ENCODE assay signal across 11 cellular contexts in genomic region chrX:153974726-153975286, GRCh38. TPM values are rescaled to one million over a fixed set of nuclear protein-coding genes. Genes with fewer than 3 reads are reported as not detected.
DNase-seq lines count a peak whose midpoint lies in the region; ATAC-seq and TF ChIP-seq lines count a peak whose summit lies in the region.
"Had no signal": no experiment of that assay in that cellular context is flagged by ENCODE, and none has a peak within 500 bp of the region (broad histone marks: within the 10 kb centered on the region; RNA-seq: fewer than 3 reads in every experiment).

No MANE protein-coding gene starts in this region.

- no peaks in the 10 kb centered on the region for H3K27me3 ChIP-seq in right atrium auricular region
- H3K27me3 ChIP-seq: upper lobe of right lung had no signal

- no peak overlapping the region for H3K4me3 ChIP-seq in right atrium auricular region
- H3K4me3 ChIP-seq: upper lobe of right lung had no signal

- intact Hi-C loops in left ventricle myocardium superior (cut with micrococcal nuclease), result no loop called here
- intact Hi-C loops in activated T-helper 1 cell treated with anti-CD3 and anti-CD28 coated beads, Interleukin-12 subunit alpha, Interleukin-12 subunit beta, Interleukin-2, Interleukin-4 antibody, amounts not matched to agents 30 ng/mL and 10 ng/mL and 1 ng/mL, durations not matched to agents 14 hours and 24 hours and 36 hours (cut with micrococcal nuclease), result loop anchor here (10.0 kb wide), 1 partner anchor 540 kb away; the partner anchor contains the start of gene FAM3A

- H3K27ac ChIP-seq in right atrium auricular region, result peak overlapping the region; percentile 97 to 99

- TF ChIP-seq CTCF in right atrium auricular region (IDR thresholded peaks at IDR 0.05) (no peak), type B pancreatic cell (conservative IDR thresholded peaks at IDR 0.05) (no peak)

- no peak for DNase-seq in right atrium auricular region (ENCODE audit: low spot score)
- DNase-seq in left ventricle myocardium superior, result no peak
- DNase-seq in activated T-helper 1 cell treated with anti-CD3 and anti-CD28 coated beads, Interleukin-12 subunit alpha, Interleukin-12 subunit beta, Interleukin-2, Interleukin-4 antibody, amounts not matched to agents 30 ng/mL and 10 ng/mL and 1 ng/mL, durations not matched to agents 14 hours and 24 hours and 36 hours (ENCODE audit: low spot score), result no peak
- no peak for DNase-seq in memory B cell (ENCODE audit: low spot score in 2 of 2)
- DNase-seq in type B pancreatic cell (ENCODE audit: extremely low spot score, unreplicated experiment), result no peak
- DNase-seq in DMS153 treated with DMSO at 0.1 percent for 48 hours (lab: John Stamatoyannopoulos, UW; ENCODE audit: unreplicated experiment), result no peak
- no peak for DNase-seq in CD1c-positive myeloid dendritic cell (ENCODE audit: extremely low spot score)
- DNase-seq: HFFc6, NCI-H226, upper lobe of right lung had no signal

- ATAC-seq in left ventricle myocardium superior, result no peak
- ATAC-seq in memory B cell (ENCODE audit: low read depth), result no peak
- ATAC-seq in esophagus mucosa, result no peak
- ATAC-seq: upper lobe of right lung had no signal

- H3K4me1 ChIP-seq in right atrium auricular region, result peaks cover 0 to 22% of the 10 kb centered on the region in 2 donors

- H3K27ac Mint-ChIP-seq in activated T-helper 1 cell treated with anti-CD3 and anti-CD28 coated beads, Interleukin-12 subunit alpha, Interleukin-12 subunit beta, Interleukin-2, Interleukin-4 antibody, amounts not matched to agents 30 ng/mL and 10 ng/mL and 1 ng/mL, durations not matched to agents 14 hours and 24 hours and 36 hours, result peak overlapping the region; percentile 95
- H3K27ac Mint-ChIP-seq in memory B cell (peak overlapping the region; percentile 87), type B pancreatic cell (peak overlapping the region; percentile 100)

- H3K9me3 Mint-ChIP-seq in activated T-helper 1 cell treated with anti-CD3 and anti-CD28 coated beads, Interleukin-12 subunit alpha, Interleukin-12 subunit beta, Interleukin-2, Interleukin-4 antibody, amounts not matched to agents 30 ng/mL and 10 ng/mL and 1 ng/mL, durations not matched to agents 14 hours and 24 hours and 36 hours, result no peaks in the 10 kb centered on the region
- no peaks in the 10 kb centered on the region for H3K9me3 Mint-ChIP-seq in memory B cell
- H3K9me3 Mint-ChIP-seq in type B pancreatic cell, result no peaks in the 10 kb centered on the region
- H3K9me3 Mint-ChIP-seq: HFFc6 had no signal

- H3K4me3 Mint-ChIP-seq in activated T-helper 1 cell treated with anti-CD3 and anti-CD28 coated beads, Interleukin-12 subunit alpha, Interleukin-12 subunit beta, Interleukin-2, Interleukin-4 antibody, amounts not matched to agents 30 ng/mL and 10 ng/mL and 1 ng/mL, durations not matched to agents 14 hours and 24 hours and 36 hours, result no peak overlapping the region
- H3K4me3 Mint-ChIP-seq in memory B cell, result no peak overlapping the region
- peak overlapping the region; percentile 96 for H3K4me3 Mint-ChIP-seq in type B pancreatic cell
- H3K4me3 Mint-ChIP-seq: HFFc6 had no signal

- H3K9me3 ChIP-seq in right atrium auricular region, result no peaks in the 10 kb centered on the region
- H3K9me3 ChIP-seq: upper lobe of right lung had no signal

- H3K36me3 ChIP-seq in right atrium auricular region, result no peaks in the 10 kb centered on the region
- H3K36me3 ChIP-seq: upper lobe of right lung had no signal

- H3K27me3 Mint-ChIP-seq in activated T-helper 1 cell treated with anti-CD3 and anti-CD28 coated beads, Interleukin-12 subunit alpha, Interleukin-12 subunit beta, Interleukin-2, Interleukin-4 antibody, amounts not matched to agents 30 ng/mL and 10 ng/mL and 1 ng/mL, durations not matched to agents 14 hours and 24 hours and 36 hours (ENCODE audit: insufficient read depth), result no peaks in the 10 kb centered on the region
- H3K27me3 Mint-ChIP-seq in memory B cell (no peaks in the 10 kb centered on the region), type B pancreatic cell (no peaks in the 10 kb centered on the region)

- H3K4me1 Mint-ChIP-seq in activated T-helper 1 cell treated with anti-CD3 and anti-CD28 coated beads, Interleukin-12 subunit alpha, Interleukin-12 subunit beta, Interleukin-2, Interleukin-4 antibody, amounts not matched to agents 30 ng/mL and 10 ng/mL and 1 ng/mL, durations not matched to agents 14 hours and 24 hours and 36 hours (ENCODE audit: low read depth), result peaks cover 22% of the 10 kb centered on the region
- peaks cover 9% of the 10 kb centered on the region for H3K4me1 Mint-ChIP-seq in memory B cell
- peaks cover 19% of the 10 kb centered on the region for H3K4me1 Mint-ChIP-seq in type B pancreatic cell (ENCODE audit: unreplicated experiment)

- peaks cover 2% of the 10 kb centered on the region for H3K36me3 Mint-ChIP-seq in activated T-helper 1 cell treated with anti-CD3 and anti-CD28 coated beads, Interleukin-12 subunit alpha, Interleukin-12 subunit beta, Interleukin-2, Interleukin-4 antibody, amounts not matched to agents 30 ng/mL and 10 ng/mL and 1 ng/mL, durations not matched to agents 14 hours and 24 hours and 36 hours (ENCODE audit: low read depth)
- H3K36me3 Mint-ChIP-seq in memory B cell, result peaks cover 2% of the 10 kb centered on the region
- peaks cover 3% of the 10 kb centered on the region for H3K36me3 Mint-ChIP-seq in type B pancreatic cell

RNA-seq across cellular contexts. Expression of gene TMEM187, which starts 2.3 kb away (rescaled TPM):
- 1 to 10 TPM; 4.7 to 6.4 TPM for total RNA-seq in right atrium auricular region
- total RNA-seq in left ventricle myocardium superior, result 6.0 TPM
- total RNA-seq in activated T-helper 1 cell treated with anti-CD3 and anti-CD28 coated beads, Interleukin-12 subunit alpha, Interleukin-12 subunit beta, Interleukin-2, Interleukin-4 antibody, amounts not matched to agents 30 ng/mL and 10 ng/mL and 1 ng/mL, durations not matched to agents 14 hours and 24 hours and 36 hours, result 3.4 and 4.6 TPM in 2 replicates
- total RNA-seq in type B pancreatic cell (ENCODE audit: low replicate concordance), result 14.4 and 15.2 TPM in 2 replicates
- total RNA-seq in esophagus mucosa, result 5.1 TPM

RNA-seq across cellular contexts. Expression of gene HCFC1, which starts 3.2 kb away (rescaled TPM):
- total RNA-seq in right atrium auricular region, result 10 to 100 TPM; 40.8 to 54.7 TPM
- 27.0 TPM for total RNA-seq in left ventricle myocardium superior
- 105 and 106 TPM in 2 replicates for total RNA-seq in activated T-helper 1 cell treated with anti-CD3 and anti-CD28 coated beads, Interleukin-12 subunit alpha, Interleukin-12 subunit beta, Interleukin-2, Interleukin-4 antibody, amounts not matched to agents 30 ng/mL and 10 ng/mL and 1 ng/mL, durations not matched to agents 14 hours and 24 hours and 36 hours
- 81.2 and 98.0 TPM in 2 replicates for total RNA-seq in type B pancreatic cell (ENCODE audit: low replicate concordance)
- 33.0 TPM for total RNA-seq in esophagus mucosa

RNA-seq across cellular contexts. Expression of gene RENBP, which starts 30.4 kb away (rescaled TPM):
- total RNA-seq in right atrium auricular region (10 to 100 TPM in 1 of 2 donors, 1 to 10 TPM in 1; 6.2 to 10.6 TPM), left ventricle myocardium superior (8.9 TPM), type B pancreatic cell (ENCODE audit: low replicate concordance) (4.9 and 6.7 TPM in 2 replicates), esophagus mucosa (0.52 TPM)
- 12.8 and 14.0 TPM in 2 replicates for total RNA-seq in activated T-helper 1 cell treated with anti-CD3 and anti-CD28 coated beads, Interleukin-12 subunit alpha, Interleukin-12 subunit beta, Interleukin-2, Interleukin-4 antibody, amounts not matched to agents 30 ng/mL and 10 ng/mL and 1 ng/mL, durations not matched to agents 14 hours and 24 hours and 36 hours

RNA-seq across cellular contexts. Expression of gene NAA10, which starts 40.0 kb away (rescaled TPM):
- total RNA-seq in right atrium auricular region, result 10 to 100 TPM; 66.5 to 70.2 TPM
- total RNA-seq in left ventricle myocardium superior, result 72.2 TPM
- total RNA-seq in activated T-helper 1 cell treated with anti-CD3 and anti-CD28 coated beads, Interleukin-12 subunit alpha, Interleukin-12 subunit beta, Interleukin-2, Interleukin-4 antibody, amounts not matched to agents 30 ng/mL and 10 ng/mL and 1 ng/mL, durations not matched to agents 14 hours and 24 hours and 36 hours, result 150 and 156 TPM in 2 replicates
- 73.8 and 82.7 TPM in 2 replicates for total RNA-seq in type B pancreatic cell (ENCODE audit: low replicate concordance)
- total RNA-seq in esophagus mucosa, result 73.6 TPM

RNA-seq across cellular contexts. Expression of gene IRAK1, which starts 44.9 kb away (rescaled TPM):
- total RNA-seq in right atrium auricular region (10 to 100 TPM; 27.5 to 37.1 TPM), left ventricle myocardium superior (33.9 TPM), type B pancreatic cell (ENCODE audit: low replicate concordance) (83.8 and 86.1 TPM in 2 replicates), esophagus mucosa (97.8 TPM)
- total RNA-seq in activated T-helper 1 cell treated with anti-CD3 and anti-CD28 coated beads, Interleukin-12 subunit alpha, Interleukin-12 subunit beta, Interleukin-2, Interleukin-4 antibody, amounts not matched to agents 30 ng/mL and 10 ng/mL and 1 ng/mL, durations not matched to agents 14 hours and 24 hours and 36 hours, result 165 and 172 TPM in 2 replicates
